Comparison of ENCODE assay signal across 14 cellular contexts in the genomic region with DNA sequence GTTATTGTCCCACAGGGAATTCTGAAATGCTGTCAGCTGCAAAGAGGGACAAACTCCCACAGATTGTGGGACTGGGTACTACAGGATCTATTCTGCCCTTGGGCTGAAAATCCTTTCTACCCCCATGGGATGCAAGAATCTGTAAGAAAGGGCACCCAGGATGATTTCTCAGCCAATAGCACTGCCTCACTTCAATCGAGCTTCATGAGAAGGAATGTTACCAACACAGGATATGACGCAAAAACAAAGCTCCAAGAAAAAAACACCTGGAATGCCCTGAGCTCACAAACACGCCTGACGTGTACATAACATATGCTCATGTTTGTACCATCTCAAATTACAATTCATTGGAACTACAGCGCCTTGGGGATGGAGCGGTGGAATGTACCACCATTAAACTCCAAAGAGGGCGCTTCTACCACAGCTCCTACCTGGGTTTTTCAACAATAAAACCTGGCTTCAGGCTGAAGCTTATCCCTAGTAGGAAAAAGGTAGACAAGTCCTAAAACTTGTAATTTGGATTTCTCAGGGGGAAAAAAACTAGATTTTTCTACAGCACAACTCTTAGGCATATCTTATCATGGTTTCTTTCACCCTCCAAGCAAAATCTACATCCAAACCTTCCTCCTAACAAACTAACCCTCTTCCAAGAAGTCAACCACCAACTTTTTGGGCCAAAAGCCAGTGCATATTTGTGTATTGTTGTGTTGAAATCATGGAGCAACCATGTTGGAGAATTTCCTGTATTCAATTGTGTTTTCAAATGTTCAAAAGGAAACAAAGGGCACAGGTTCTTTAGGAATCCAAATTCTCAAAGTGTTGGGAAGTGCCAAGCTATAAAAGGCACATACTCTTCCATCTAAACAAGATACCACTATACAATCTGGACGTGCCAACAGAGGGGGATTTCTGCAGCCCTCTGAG.
DNase-seq lines count a peak whose midpoint lies in the region; ATAC-seq and TF ChIP-seq lines count a peak whose summit lies in the region.
"Had no signal": no experiment of that assay in that cellular context is flagged by ENCODE, and none has a peak within 500 bp of the region (broad histone marks: within the 10 kb centered on the region; RNA-seq: fewer than 3 reads in every experiment).

No MANE protein-coding gene starts in this region.

- no peaks in the 10 kb centered on the region for H3K27me3 Mint-ChIP-seq in neural crest cell (ENCODE audit: low read depth)
- H3K27me3 Mint-ChIP-seq in progenitor cell of endocrine pancreas: peaks cover 3% of the 10 kb centered on the region
- H3K27me3 Mint-ChIP-seq: activated B cell treated with CpG ODN at 0.5 μM for 24 hours had no signal

- DNase-seq in DMS 273 (lab: John Stamatoyannopoulos, UW; ENCODE audit: unreplicated experiment): peak; percentile 67
- peak; percentile 63 for DNase-seq in NCI-H510A (lab: John Stamatoyannopoulos, UW)
- DNase-seq in dermis microvascular lymphatic vessel endothelial cell (ENCODE audit: low read depth in 2 of 2): peak; percentile 43 to 55
- DNase-seq in neural crest cell (ENCODE audit: low read depth, low spot score): no peak
- DNase-seq in progenitor cell of endocrine pancreas (ENCODE audit: low spot score, unreplicated experiment): no peak
- DNase-seq in nucleus accumbens (lab: John Stamatoyannopoulos, UW): no peak
- no peak for DNase-seq in medulla oblongata (ENCODE audit: extremely low spot score)
- no peak for DNase-seq in right cardiac atrium
- DNase-seq: activated B cell treated with CpG ODN at 0.5 μM for 24 hours; activated T-cell treated with anti-CD3 and anti-CD28 coated beads, Interleukin-2, amount 50 U/mL, for 1 hour; Kasumi-1 had no signal

- no peak for TF ChIP-seq CTCF in neural crest cell (conservative IDR thresholded peaks at IDR 0.05)
- no peak for TF ChIP-seq CTCF in progenitor cell of endocrine pancreas (IDR thresholded peaks at IDR 0.05; ENCODE audit: unreplicated experiment)

- H3K4me3 ChIP-seq in right cardiac atrium (ENCODE audit: low read length): no peak overlapping the region
- H3K4me3 ChIP-seq: GM12878 had no signal

- H3K27ac ChIP-seq in right cardiac atrium (ENCODE audit: low read length): no peak overlapping the region
- H3K27ac ChIP-seq: foreskin keratinocyte had no signal

- H3K9me3 ChIP-seq in right cardiac atrium (ENCODE audit: control insufficient read depth, low read length): no peaks in the 10 kb centered on the region

- WGBS in right cardiac atrium: 75% methylated on average over 8 of the region's 8 CpGs

- H3K4me3 Mint-ChIP-seq in neural crest cell (no peak overlapping the region), progenitor cell of endocrine pancreas (ENCODE audit: low read depth) (no peak overlapping the region)
- H3K4me3 Mint-ChIP-seq: activated B cell treated with CpG ODN at 0.5 μM for 24 hours; stimulated activated effector memory CD8-positive, alpha-beta T cell treated with anti-CD3 and anti-CD28 coated beads, Interleukin-12 subunit alpha, Interleukin-12 subunit beta, amount 100 ng/mL, for 72 hours had no signal

- intact Hi-C loops in right cardiac atrium (cut with DNase I): loop anchor here in 1 of 4 donors (10.0 kb wide), 1 partner anchor 102 kb away; no protein-coding TSS in a partner anchor

- ATAC-seq in right cardiac atrium: no peak
- ATAC-seq: foreskin keratinocyte; GM12878; stimulated activated effector memory CD8-positive, alpha-beta T cell treated with anti-CD3 and anti-CD28 coated beads, Interleukin-12 subunit alpha, Interleukin-12 subunit beta, amount 100 ng/mL, for 72 hours had no signal

- no peaks in the 10 kb centered on the region for H3K27me3 ChIP-seq in right cardiac atrium (ENCODE audit: control insufficient read depth, insufficient read depth)
- H3K27me3 ChIP-seq: foreskin keratinocyte had no signal

- H3K4me1 ChIP-seq in right cardiac atrium (ENCODE audit: control insufficient read depth, insufficient read depth, low read length): peaks cover 19% of the 10 kb centered on the region

- no peaks in the 10 kb centered on the region for H3K9me3 Mint-ChIP-seq in neural crest cell
- no peaks in the 10 kb centered on the region for H3K9me3 Mint-ChIP-seq in progenitor cell of endocrine pancreas (ENCODE audit: low read depth)
- H3K9me3 Mint-ChIP-seq: activated B cell treated with CpG ODN at 0.5 μM for 24 hours; stimulated activated effector memory CD8-positive, alpha-beta T cell treated with anti-CD3 and anti-CD28 coated beads, Interleukin-12 subunit alpha, Interleukin-12 subunit beta, amount 100 ng/mL, for 72 hours had no signal

- peak overlapping the region; percentile 27 for H3K27ac Mint-ChIP-seq in neural crest cell (ENCODE audit: unreplicated experiment)
- no peak overlapping the region for H3K27ac Mint-ChIP-seq in progenitor cell of endocrine pancreas
- H3K27ac Mint-ChIP-seq: activated B cell treated with CpG ODN at 0.5 μM for 24 hours had no signal

- H3K36me3 Mint-ChIP-seq in neural crest cell (ENCODE audit: low read depth): peaks cover 3% of the 10 kb centered on the region
- H3K36me3 Mint-ChIP-seq in progenitor cell of endocrine pancreas (ENCODE audit: insufficient read depth): no peaks in the 10 kb centered on the region

- H3K4me1 Mint-ChIP-seq in neural crest cell (peaks cover 26% of the 10 kb centered on the region), progenitor cell of endocrine pancreas (ENCODE audit: low read depth) (no peaks in the 10 kb centered on the region)

Comparison
In these comparisons a context has a peak if more than half of its experiments do, and no peak if none do; other contexts are left out.
1. DNase-seq: peak in DMS 273 (single experiment), NCI-H510A (single experiment) and dermis microvascular lymphatic vessel endothelial cell (2 of 2); none in neural crest cell (single experiment), progenitor cell of endocrine pancreas (single experiment), nucleus accumbens (0 of 56), medulla oblongata (single experiment) and right cardiac atrium (0 of 3).